ENCODE assay signal across 8 cellular contexts in the genomic region with DNA sequence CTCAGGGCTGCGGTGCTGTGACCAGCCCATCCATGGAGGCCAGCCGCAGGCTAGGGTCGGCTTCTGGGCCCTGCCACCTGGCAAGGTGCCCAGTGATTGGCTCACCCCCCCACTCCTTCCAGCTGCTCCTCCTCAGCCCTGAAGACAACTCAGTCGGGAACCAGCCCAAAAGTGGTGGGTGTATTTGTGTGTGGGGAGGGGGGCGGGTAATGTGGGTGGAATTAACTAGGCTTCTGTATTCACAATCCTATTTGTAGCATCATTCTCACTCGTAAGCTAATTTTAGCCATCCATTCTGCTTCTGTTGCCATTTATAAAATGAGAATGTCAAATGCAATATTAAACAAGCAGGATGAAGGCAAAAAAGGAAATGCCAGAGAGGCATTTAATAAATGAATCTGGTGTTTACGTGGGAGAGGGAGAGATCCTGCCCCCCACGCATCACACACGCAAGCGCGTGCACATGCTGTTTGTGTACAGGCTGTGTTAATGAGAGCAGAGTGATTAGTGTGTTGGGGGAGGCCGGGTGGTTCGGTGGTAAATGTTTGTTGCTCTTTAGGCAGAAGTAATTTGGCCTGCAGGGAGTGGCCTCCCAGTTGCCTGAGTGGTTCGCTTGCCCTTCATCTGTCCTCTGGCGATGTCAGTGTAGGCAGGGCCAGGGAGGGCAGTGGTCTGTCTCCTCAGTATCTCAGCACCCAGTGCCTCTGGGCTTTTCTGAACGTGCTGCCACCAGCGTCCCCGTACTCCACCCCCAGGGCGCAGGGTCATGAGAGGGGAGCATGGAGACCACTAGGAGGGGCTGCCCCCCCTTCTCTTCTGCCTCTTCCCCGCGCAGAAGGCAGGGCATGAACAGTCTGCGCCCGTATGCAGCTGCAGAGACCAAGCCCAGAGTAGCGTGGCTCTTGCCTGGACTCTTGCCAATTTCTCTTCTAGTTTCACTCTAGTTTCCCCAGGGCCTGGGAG.
DNase-seq lines count a peak whose midpoint lies in the region; ATAC-seq and TF ChIP-seq lines count a peak whose summit lies in the region.

No MANE protein-coding gene starts in this region.

- TF ChIP-seq POLR2A in transverse colon (IDR thresholded peaks at IDR 0.05): no peak

- H3K4me1 ChIP-seq in transverse colon: peaks cover 21 to 38% (median 32%) of the 10 kb centered on the region in 4 donors

- H3K27me3 ChIP-seq in transverse colon: no peaks in the 10 kb centered on the region

- H3K27ac Mint-ChIP-seq in mesothelial cell of epicardium: peak overlapping the region; percentile 77

- no peaks in the 10 kb centered on the region for H3K36me3 ChIP-seq in transverse colon

- TF ChIP-seq EP300 in transverse colon (IDR thresholded peaks at IDR 0.05; ENCODE audit: low read depth): no peak

- H3K36me3 Mint-ChIP-seq in mesothelial cell of epicardium: no peaks in the 10 kb centered on the region

- H3K4me1 Mint-ChIP-seq in mesothelial cell of epicardium: peaks cover 48% of the 10 kb centered on the region

- TF ChIP-seq CTCF in mesothelial cell of epicardium (IDR thresholded peaks at IDR 0.05; ENCODE audit: unreplicated experiment) (no peak), transverse colon (IDR thresholded peaks at IDR 0.05) (no peak)

- H3K4me3 ChIP-seq in transverse colon: peak overlapping the region in 1 of 4 donors; percentile 16

- H3K27me3 Mint-ChIP-seq in mesothelial cell of epicardium (ENCODE audit: low read depth): no peaks in the 10 kb centered on the region

- ATAC-seq in GM21723 (IDR thresholded peaks at IDR 0.05; ENCODE audit: unreplicated experiment): peak; percentile 60

- in situ Hi-C loops in transverse colon (cut with MboI; ENCODE audit: low pct_ligation_motif_present in 1 of 4, low pct_unique_long_range_greater_than_20kb in 1 of 4, low sequenced_read_pairs in 3 of 4): no loop called here

- WGBS in transverse colon (ENCODE audit: low coverage in 1 of 2), 2 donors: 10 to 35% methylated on average over 9 to 24 of the region's 24 CpGs

- peak; percentile 54 for DNase-seq in EH (ENCODE audit: low read depth)
- DNase-seq in NCI-H1092 (lab: John Stamatoyannopoulos, UW): peak; percentile 90
- peak; percentile 10 for DNase-seq in T follicular helper cell (ENCODE audit: low read depth)
- peak; percentile 27 for DNase-seq in dermis blood vessel endothelial cell
- no peak for DNase-seq in mesothelial cell of epicardium (ENCODE audit: low spot score in 2 of 2, unreplicated experiment in 2 of 2)
- peak; percentile 72 for DNase-seq in transverse colon
- no peak for DNase-seq in OCI-M2 (lab: John Stamatoyannopoulos, UW; ENCODE audit: unreplicated experiment)

- no peaks in the 10 kb centered on the region for H3K9me3 Mint-ChIP-seq in mesothelial cell of epicardium

- peak overlapping the region; percentile 46 to 68 (median 60) for H3K27ac ChIP-seq in transverse colon

- H3K9me3 ChIP-seq in transverse colon: no peaks in the 10 kb centered on the region

- intact Hi-C loops in transverse colon (cut with DNase I; ENCODE audit: low total_unique reads): no loop called here

- peak overlapping the region; percentile 15 for H3K4me3 Mint-ChIP-seq in mesothelial cell of epicardium

Comparison
In these comparisons a context has a peak if more than half of its experiments do, and no peak if none do; other contexts are left out.
1. DNase-seq: peak in EH (single experiment), NCI-H1092 (single experiment), T follicular helper cell (single experiment), dermis blood vessel endothelial cell (single experiment) and transverse colon (single experiment); none in mesothelial cell of epicardium (0 of 2) and OCI-M2 (single experiment).